29 cellular contexts compared by ENCODE assay signal in genomic region chr1:186532481-186532880, GRCh38.
"Had no signal": no experiment of that assay in that cellular context is flagged by ENCODE, and none has a peak within 500 bp of the region (broad histone marks: within the 10 kb centered on the region; RNA-seq: fewer than 3 reads in every experiment).

No MANE protein-coding gene starts in this region.

- H3K36me3 Mint-ChIP-seq: stimulated activated effector memory CD8-positive, alpha-beta T cell treated with anti-CD3 and anti-CD28 coated beads, Interleukin-12 subunit alpha, Interleukin-12 subunit beta, amount 100 ng/mL, for 72 hours had no signal

- H3K9me3 Mint-ChIP-seq: nephron progenitor cell had no signal

- H3K27ac ChIP-seq: coronary artery, esophagus squamous epithelium, heart right ventricle, left ventricle myocardium inferior, lower lobe of right lung, ovary, psoas muscle, sigmoid colon, stomach, thyroid gland had no signal

- H3K4me3 ChIP-seq: coronary artery, esophagus squamous epithelium, heart right ventricle, left ventricle myocardium inferior, lower lobe of right lung, ovary, psoas muscle, sigmoid colon, stomach, thyroid gland had no signal

- H3K9me3 ChIP-seq: esophagus squamous epithelium, left ventricle myocardium inferior, lower lobe of right lung, ovary, psoas muscle, sigmoid colon, thyroid gland had no signal

- H3K27me3 ChIP-seq: esophagus squamous epithelium, heart right ventricle, ovary, sigmoid colon, stomach, thyroid gland had no signal

- DNase-seq: effector memory CD8-positive, alpha-beta T cell; erythroblast; esophagus squamous epithelium; foreskin melanocyte; glutamatergic neuron; heart right ventricle; hippocampal formation; kidney glomerular epithelial cell; left colon; left ventricle myocardium inferior; lower lobe of right lung; naive thymus-derived CD8-positive, alpha-beta T cell; nephron progenitor cell; nucleus accumbens; ovary; posterior cingulate gyrus; psoas muscle; right cardiac atrium; sigmoid colon; stimulated activated CD4-positive, alpha-beta T cell treated with anti-CD3 and anti-CD28 coated beads, Interleukin-2, amount 100 ng/mL, for 24 hours; stimulated activated CD4-positive, alpha-beta T cell treated with anti-CD3 and anti-CD28 coated beads, Interleukin-4, amount 100 ng/mL, for 24 hours; stimulated activated naive CD4-positive, alpha-beta T cell treated with Interleukin-2 at 50 U/mL for 16 hours; stomach; thyroid gland; trophoblast cell had no signal

- FAIRE-seq: endometrium, islet of Langerhans had no signal

- H3K4me1 Mint-ChIP-seq: naive thymus-derived CD8-positive, alpha-beta T cell; nephron progenitor cell; stimulated activated effector memory CD8-positive, alpha-beta T cell treated with anti-CD3 and anti-CD28 coated beads, Interleukin-12 subunit alpha, Interleukin-12 subunit beta, amount 100 ng/mL, for 72 hours had no signal

- H3K27ac Mint-ChIP-seq: effector memory CD8-positive, alpha-beta T cell; naive thymus-derived CD8-positive, alpha-beta T cell; nephron progenitor cell; stimulated activated effector memory CD8-positive, alpha-beta T cell treated with anti-CD3 and anti-CD28 coated beads, Interleukin-12 subunit alpha, Interleukin-12 subunit beta, amount 100 ng/mL, for 72 hours had no signal

- H3K4me3 Mint-ChIP-seq: effector memory CD8-positive, alpha-beta T cell; naive thymus-derived CD8-positive, alpha-beta T cell; nephron progenitor cell; stimulated activated effector memory CD8-positive, alpha-beta T cell treated with anti-CD3 and anti-CD28 coated beads, Interleukin-12 subunit alpha, Interleukin-12 subunit beta, amount 100 ng/mL, for 72 hours had no signal

- ATAC-seq: effector memory CD8-positive, alpha-beta T cell; heart right ventricle; left colon; naive thymus-derived CD8-positive, alpha-beta T cell; psoas muscle; right cardiac atrium; stimulated activated effector memory CD8-positive, alpha-beta T cell treated with anti-CD3 and anti-CD28 coated beads, Interleukin-12 subunit alpha, Interleukin-12 subunit beta, amount 100 ng/mL, for 72 hours had no signal

- H3K36me3 ChIP-seq: esophagus squamous epithelium, heart right ventricle, left ventricle myocardium inferior, lower lobe of right lung, ovary, sigmoid colon, stomach, thyroid gland had no signal

- H3K4me1 ChIP-seq: psoas muscle, stomach, thyroid gland had no signal
